ENCODE assay signal across 20 cellular contexts in the genomic region with DNA sequence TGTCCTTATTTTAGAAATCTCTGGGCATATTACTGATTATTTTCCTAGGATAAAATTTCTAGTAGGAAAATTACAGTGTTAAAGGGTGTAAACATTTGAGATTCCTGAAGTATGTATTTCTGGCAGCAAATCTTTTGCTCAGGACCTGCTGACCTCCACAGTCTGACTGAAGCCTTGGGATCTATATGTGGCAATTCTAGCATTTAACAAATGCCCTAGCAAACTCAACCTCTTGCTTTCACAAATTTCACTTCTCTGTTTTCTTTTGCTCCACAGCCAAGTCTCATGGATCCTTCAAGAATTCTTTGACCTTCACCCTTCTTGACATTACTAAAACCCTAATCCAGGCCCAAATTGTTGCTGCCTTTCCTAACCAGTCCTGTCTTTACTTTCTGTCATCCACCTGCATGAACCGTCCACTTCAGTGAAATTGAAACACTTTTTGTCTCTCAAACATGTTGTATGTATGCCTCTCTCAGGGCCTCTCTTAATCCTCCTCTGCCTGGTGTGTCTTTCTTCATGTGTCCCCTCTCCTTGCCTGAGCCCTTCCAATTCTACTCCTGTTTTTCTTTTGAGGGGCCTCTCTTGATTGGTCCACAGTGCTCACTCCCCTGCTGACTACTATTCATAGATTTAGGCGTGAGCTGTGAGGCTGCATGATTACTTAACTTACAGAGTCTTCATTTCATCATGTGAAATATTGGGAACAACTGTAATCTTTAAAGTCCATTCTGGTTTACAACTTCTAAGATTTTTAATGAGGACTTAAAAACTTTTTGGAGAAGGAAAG.
"Had no signal": no experiment of that assay in that cellular context is flagged by ENCODE, and none has a peak within 500 bp of the region (broad histone marks: within the 10 kb centered on the region; RNA-seq: fewer than 3 reads in every experiment).

No MANE protein-coding gene starts in this region.

- DNase-seq: activated B cell treated with CpG ODN at 0.5 μM for 24 hours; activated CD4-positive, alpha-beta memory T cell treated with anti-CD3 and anti-CD28 coated beads for 36 hours; activated CD4-positive, alpha-beta T cell treated with anti-CD3 and anti-CD28 coated beads for 4 hours; activated gamma-delta T cell treated with Interleukin-2 at 50 U/mL for 16 hours; activated T-cell treated with anti-CD3 and anti-CD28 coated beads for 4 hours; dermis blood vessel endothelial cell; effector memory CD4-positive, alpha-beta T cell; mucosa of descending colon; naive thymus-derived CD4-positive, alpha-beta T cell; pancreas; spleen; stimulated activated CD4-positive, alpha-beta T cell treated with anti-CD3 and anti-CD28 coated beads, Interleukin-4, amount 100 ng/mL, for 4 hours; stimulated activated naive B cell treated with anti-CD40 and anti-IgM and Interleukin-4, amounts not matched to agents 10 μg/mL and 1 μg/mL and 100 μg/mL, for 72 hours; upper lobe of left lung had no signal

- ATAC-seq: activated naive CD4-positive, alpha-beta T cell treated with anti-CD3 and anti-CD28 coated beads, Interleukin-2, amount 50 U/mL, for 72 hours; gastroesophageal sphincter; mucosa of descending colon; naive thymus-derived CD4-positive, alpha-beta T cell; stimulated activated naive B cell treated with anti-CD40 and anti-IgM and Interleukin-4, amounts not matched to agents 10 μg/mL and 1 μg/mL and 100 μg/mL, for 72 hours had no signal

- H3K27ac ChIP-seq: esophagus muscularis mucosa, gastroesophageal sphincter, hepatocyte, neutrophil, pancreas, thoracic aorta had no signal

- H3K27me3 ChIP-seq: esophagus muscularis mucosa, hepatocyte, pancreas, spleen, upper lobe of left lung had no signal

- H3K9me3 ChIP-seq: esophagus muscularis mucosa, gastroesophageal sphincter, mucosa of descending colon, neutrophil, pancreas, spleen, thoracic aorta, upper lobe of left lung had no signal

- H3K36me3 ChIP-seq: esophagus muscularis mucosa, gastroesophageal sphincter, pancreas, thoracic aorta, upper lobe of left lung had no signal

- H3K4me3 ChIP-seq: esophagus muscularis mucosa, gastroesophageal sphincter, hepatocyte, mucosa of descending colon, pancreas, spleen, thoracic aorta, upper lobe of left lung had no signal
